1 cellular context compared by ENCODE assay signal in the genomic region with DNA sequence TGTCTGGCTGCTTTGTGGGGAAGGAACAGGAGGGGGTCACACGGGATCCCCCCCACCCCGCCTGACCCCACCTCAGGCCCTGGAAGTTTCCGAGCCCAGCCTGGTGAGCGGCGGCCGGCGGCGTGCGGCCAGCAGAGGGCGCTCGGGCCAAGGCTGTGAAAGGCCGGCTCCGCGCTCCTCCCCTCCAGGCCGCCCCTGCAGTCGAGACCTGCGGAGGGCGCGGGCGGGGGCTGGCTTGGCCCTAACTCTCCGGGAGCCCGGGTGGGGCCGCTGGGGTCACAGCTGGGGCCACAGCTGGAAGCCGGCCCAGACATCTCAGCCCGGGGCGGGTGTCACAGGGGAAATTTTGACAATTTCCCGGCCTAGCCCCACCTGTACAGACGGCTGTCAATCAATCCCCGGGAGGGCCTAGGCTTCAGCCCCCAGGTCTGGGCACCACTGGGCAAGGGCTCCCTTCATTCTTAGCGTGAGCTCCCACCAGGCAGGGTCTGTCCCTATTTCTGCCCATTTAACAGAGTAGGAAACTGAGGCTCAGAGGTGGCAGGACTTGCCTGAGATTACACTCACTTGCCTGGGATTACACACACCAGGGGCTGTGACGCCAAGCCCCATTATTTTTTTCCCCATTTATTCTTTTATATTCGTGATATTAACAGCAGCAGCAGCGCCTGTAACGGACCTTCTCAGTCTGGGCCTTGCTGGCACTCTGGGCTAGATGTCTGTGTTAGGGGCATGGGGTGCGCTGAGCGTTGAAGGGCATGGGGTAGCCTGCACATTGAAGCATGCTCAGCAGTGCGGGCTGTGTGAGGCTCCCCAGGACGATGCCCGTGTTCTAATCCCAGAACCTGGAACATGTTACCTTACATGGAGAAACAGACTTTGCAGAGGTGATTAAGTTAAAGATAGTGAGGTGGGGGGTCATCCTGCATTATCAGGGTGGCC.
TF ChIP-seq lines count a peak whose summit lies in the region.

No MANE protein-coding gene starts in this region.

TF ChIP-seq in HepG2, 621 proteins besides CTCF, POLR2A, EP300 and RAD21 (continues in another document):
- TF ChIP-seq SMC3 (IDR thresholded peaks at IDR 0.05; ENCODE audit: low read length), result peak; percentile 59; the same call in 1 of the 2 replicates
- 0 out of 2 replicates have a peak, but pooled peaks have one; percentile 42 for TF ChIP-seq SP5 (CRISPR knock-in tag; IDR thresholded peaks at IDR 0.05; ENCODE audit: borderline replicate concordance, low read depth)
- 0 out of 2 replicates have a peak, but pooled peaks have one; percentile 34 for TF ChIP-seq MAZ (IDR thresholded peaks at IDR 0.05; ENCODE audit: borderline replicate concordance, low read depth, low read length)
- TF ChIP-seq MAZ (CRISPR knock-in tag; IDR thresholded peaks at IDR 0.05; ENCODE audit: low read depth), result peak; percentile 33; the same call in 1 of the 2 replicates
- TF ChIP-seq, protein P1, sequence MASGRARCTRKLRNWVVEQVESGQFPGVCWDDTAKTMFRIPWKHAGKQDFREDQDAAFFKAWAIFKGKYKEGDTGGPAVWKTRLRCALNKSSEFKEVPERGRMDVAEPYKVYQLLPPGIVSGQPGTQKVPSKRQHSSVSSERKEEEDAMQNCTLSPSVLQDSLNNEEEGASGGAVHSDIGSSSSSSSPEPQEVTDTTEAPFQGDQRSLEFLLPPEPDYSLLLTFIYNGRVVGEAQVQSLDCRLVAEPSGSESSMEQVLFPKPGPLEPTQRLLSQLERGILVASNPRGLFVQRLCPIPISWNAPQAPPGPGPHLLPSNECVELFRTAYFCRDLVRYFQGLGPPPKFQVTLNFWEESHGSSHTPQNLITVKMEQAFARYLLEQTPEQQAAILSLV (CRISPR knock-in tag; IDR thresholded peaks at IDR 0.05; ENCODE audit: borderline replicate concordance), result peak; percentile 82
- TF ChIP-seq ZNF563 (CRISPR knock-in tag; IDR thresholded peaks at IDR 0.05), result 0 out of 2 replicates have a peak, but pooled peaks have one; percentile 46
- TF ChIP-seq ZNF839 (CRISPR knock-in tag; IDR thresholded peaks at IDR 0.05; ENCODE audit: borderline replicate concordance), result no peak
- TF ChIP-seq, protein P2, sequence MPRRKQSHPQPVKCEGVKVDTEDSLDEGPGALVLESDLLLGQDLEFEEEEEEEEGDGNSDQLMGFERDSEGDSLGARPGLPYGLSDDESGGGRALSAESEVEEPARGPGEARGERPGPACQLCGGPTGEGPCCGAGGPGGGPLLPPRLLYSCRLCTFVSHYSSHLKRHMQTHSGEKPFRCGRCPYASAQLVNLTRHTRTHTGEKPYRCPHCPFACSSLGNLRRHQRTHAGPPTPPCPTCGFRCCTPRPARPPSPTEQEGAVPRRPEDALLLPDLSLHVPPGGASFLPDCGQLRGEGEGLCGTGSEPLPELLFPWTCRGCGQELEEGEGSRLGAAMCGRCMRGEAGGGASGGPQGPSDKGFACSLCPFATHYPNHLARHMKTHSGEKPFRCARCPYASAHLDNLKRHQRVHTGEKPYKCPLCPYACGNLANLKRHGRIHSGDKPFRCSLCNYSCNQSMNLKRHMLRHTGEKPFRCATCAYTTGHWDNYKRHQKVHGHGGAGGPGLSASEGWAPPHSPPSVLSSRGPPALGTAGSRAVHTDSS (CRISPR knock-in tag; conservative IDR thresholded peaks at IDR 0.05), result no peak
- TF ChIP-seq YY1 (IDR thresholded peaks at IDR 0.05; ENCODE audit: insufficient read depth, insufficient replicate concordance, low read depth, low read length), result peak; percentile 72
- TF ChIP-seq TMF1 (CRISPR knock-in tag; IDR thresholded peaks at IDR 0.05; ENCODE audit: low read depth), result no peak
- no peak for TF ChIP-seq ZNF564 (CRISPR knock-in tag; IDR thresholded peaks at IDR 0.05)
- TF ChIP-seq ZNF331 (CRISPR knock-in tag; IDR thresholded peaks at IDR 0.05), result peak; percentile 75; the same call in 1 of the 2 replicates
- TF ChIP-seq HOXA3 (CRISPR knock-in tag; IDR thresholded peaks at IDR 0.05), result no peak
- TF ChIP-seq, protein P3, sequence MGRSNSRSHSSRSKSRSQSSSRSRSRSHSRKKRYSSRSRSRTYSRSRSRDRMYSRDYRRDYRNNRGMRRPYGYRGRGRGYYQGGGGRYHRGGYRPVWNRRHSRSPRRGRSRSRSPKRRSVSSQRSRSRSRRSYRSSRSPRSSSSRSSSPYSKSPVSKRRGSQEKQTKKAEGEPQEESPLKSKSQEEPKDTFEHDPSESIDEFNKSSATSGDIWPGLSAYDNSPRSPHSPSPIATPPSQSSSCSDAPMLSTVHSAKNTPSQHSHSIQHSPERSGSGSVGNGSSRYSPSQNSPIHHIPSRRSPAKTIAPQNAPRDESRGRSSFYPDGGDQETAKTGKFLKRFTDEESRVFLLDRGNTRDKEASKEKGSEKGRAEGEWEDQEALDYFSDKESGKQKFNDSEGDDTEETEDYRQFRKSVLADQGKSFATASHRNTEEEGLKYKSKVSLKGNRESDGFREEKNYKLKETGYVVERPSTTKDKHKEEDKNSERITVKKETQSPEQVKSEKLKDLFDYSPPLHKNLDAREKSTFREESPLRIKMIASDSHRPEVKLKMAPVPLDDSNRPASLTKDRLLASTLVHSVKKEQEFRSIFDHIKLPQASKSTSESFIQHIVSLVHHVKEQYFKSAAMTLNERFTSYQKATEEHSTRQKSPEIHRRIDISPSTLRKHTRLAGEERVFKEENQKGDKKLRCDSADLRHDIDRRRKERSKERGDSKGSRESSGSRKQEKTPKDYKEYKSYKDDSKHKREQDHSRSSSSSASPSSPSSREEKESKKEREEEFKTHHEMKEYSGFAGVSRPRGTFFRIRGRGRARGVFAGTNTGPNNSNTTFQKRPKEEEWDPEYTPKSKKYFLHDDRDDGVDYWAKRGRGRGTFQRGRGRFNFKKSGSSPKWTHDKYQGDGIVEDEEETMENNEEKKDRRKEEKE (IDR thresholded peaks at IDR 0.05), result no peak
- TF ChIP-seq GPN1 (CRISPR knock-in tag; IDR thresholded peaks at IDR 0.05; ENCODE audit: borderline replicate concordance), result no peak
- TF ChIP-seq ZSCAN30 (CRISPR knock-in tag; IDR thresholded peaks at IDR 0.05), result no peak
- TF ChIP-seq, protein P4, sequence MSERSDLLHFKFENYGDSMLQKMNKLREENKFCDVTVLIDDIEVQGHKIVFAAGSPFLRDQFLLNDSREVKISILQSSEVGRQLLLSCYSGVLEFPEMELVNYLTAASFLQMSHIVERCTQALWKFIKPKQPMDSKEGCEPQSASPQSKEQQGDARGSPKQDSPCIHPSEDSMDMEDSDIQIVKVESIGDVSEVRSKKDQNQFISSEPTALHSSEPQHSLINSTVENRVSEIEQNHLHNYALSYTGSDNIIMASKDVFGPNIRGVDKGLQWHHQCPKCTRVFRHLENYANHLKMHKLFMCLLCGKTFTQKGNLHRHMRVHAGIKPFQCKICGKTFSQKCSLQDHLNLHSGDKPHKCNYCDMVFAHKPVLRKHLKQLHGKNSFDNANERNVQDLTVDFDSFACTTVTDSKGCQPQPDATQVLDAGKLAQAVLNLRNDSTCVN (CRISPR knock-in tag; IDR thresholded peaks at IDR 0.05; ENCODE audit: borderline replicate concordance), result peak; percentile 27; the same call in 1 of the 2 replicates
- TF ChIP-seq, protein P5, sequence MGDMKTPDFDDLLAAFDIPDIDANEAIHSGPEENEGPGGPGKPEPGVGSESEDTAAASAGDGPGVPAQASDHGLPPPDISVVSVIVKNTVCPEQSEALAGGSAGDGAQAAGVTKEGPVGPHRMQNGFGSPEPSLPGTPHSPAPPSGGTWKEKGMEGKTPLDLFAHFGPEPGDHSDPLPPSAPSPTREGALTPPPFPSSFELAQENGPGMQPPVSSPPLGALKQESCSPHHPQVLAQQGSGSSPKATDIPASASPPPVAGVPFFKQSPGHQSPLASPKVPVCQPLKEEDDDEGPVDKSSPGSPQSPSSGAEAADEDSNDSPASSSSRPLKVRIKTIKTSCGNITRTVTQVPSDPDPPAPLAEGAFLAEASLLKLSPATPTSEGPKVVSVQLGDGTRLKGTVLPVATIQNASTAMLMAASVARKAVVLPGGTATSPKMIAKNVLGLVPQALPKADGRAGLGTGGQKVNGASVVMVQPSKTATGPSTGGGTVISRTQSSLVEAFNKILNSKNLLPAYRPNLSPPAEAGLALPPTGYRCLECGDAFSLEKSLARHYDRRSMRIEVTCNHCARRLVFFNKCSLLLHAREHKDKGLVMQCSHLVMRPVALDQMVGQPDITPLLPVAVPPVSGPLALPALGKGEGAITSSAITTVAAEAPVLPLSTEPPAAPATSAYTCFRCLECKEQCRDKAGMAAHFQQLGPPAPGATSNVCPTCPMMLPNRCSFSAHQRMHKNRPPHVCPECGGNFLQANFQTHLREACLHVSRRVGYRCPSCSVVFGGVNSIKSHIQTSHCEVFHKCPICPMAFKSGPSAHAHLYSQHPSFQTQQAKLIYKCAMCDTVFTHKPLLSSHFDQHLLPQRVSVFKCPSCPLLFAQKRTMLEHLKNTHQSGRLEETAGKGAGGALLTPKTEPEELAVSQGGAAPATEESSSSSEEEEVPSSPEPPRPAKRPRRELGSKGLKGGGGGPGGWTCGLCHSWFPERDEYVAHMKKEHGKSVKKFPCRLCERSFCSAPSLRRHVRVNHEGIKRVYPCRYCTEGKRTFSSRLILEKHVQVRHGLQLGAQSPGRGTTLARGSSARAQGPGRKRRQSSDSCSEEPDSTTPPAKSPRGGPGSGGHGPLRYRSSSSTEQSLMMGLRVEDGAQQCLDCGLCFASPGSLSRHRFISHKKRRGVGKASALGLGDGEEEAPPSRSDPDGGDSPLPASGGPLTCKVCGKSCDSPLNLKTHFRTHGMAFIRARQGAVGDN (CRISPR knock-in tag; IDR thresholded peaks at IDR 0.05), result peak; percentile 69
- TF ChIP-seq ZNF34 (CRISPR knock-in tag; IDR thresholded peaks at IDR 0.05; ENCODE audit: borderline replicate concordance), result 0 out of 2 replicates have a peak, but pooled peaks have one; percentile 65
- peak; percentile 38; the same call in 1 of the 2 replicates for TF ChIP-seq MIXL1 (CRISPR knock-in tag; IDR thresholded peaks at IDR 0.05)
- TF ChIP-seq ARNT (IDR thresholded peaks at IDR 0.05), result no peak
- no peak; the same call in 1 of the 2 replicates for TF ChIP-seq ATF7-NPFF (CRISPR knock-in tag; IDR thresholded peaks at IDR 0.05; ENCODE audit: low read depth)
- TF ChIP-seq ZNF83 (CRISPR knock-in tag; IDR thresholded peaks at IDR 0.05; ENCODE audit: borderline replicate concordance), result peak; percentile 57; the same call in 1 of the 2 replicates
- TF ChIP-seq, protein P6, sequence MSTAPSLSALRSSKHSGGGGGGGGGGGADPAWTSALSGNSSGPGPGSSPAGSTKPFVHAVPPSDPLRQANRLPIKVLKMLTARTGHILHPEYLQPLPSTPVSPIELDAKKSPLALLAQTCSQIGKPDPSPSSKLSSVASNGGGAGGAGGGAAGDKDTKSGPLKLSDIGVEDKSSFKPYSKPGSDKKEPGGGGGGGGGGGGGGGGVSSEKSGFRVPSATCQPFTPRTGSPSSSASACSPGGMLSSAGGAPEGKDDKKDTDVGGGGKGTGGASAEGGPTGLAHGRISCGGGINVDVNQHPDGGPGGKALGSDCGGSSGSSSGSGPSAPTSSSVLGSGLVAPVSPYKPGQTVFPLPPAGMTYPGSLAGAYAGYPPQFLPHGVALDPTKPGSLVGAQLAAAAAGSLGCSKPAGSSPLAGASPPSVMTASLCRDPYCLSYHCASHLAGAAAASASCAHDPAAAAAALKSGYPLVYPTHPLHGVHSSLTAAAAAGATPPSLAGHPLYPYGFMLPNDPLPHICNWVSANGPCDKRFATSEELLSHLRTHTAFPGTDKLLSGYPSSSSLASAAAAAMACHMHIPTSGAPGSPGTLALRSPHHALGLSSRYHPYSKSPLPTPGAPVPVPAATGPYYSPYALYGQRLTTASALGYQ (CRISPR knock-in tag; IDR thresholded peaks at IDR 0.05), result peak; percentile 70; the same call in 1 of the 2 replicates
- TF ChIP-seq, protein P7, sequence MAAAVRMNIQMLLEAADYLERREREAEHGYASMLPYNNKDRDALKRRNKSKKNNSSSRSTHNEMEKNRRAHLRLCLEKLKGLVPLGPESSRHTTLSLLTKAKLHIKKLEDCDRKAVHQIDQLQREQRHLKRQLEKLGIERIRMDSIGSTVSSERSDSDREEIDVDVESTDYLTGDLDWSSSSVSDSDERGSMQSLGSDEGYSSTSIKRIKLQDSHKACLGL (CRISPR knock-in tag; IDR thresholded peaks at IDR 0.05), result 0 out of 2 replicates have a peak, but pooled peaks have one; percentile 59
- no peak for TF ChIP-seq ZBTB42 (CRISPR knock-in tag; IDR thresholded peaks at IDR 0.05)
- no peak for TF ChIP-seq AKAP8 (CRISPR knock-in tag; IDR thresholded peaks at IDR 0.05)
- TF ChIP-seq ZFX (CRISPR knock-in tag; IDR thresholded peaks at IDR 0.05; ENCODE audit: low read depth), result peak; percentile 62
- no peak; the same call in 1 of the 2 replicates for TF ChIP-seq ZNF614 (CRISPR knock-in tag; IDR thresholded peaks at IDR 0.05; ENCODE audit: borderline replicate concordance)
- TF ChIP-seq, protein P8, sequence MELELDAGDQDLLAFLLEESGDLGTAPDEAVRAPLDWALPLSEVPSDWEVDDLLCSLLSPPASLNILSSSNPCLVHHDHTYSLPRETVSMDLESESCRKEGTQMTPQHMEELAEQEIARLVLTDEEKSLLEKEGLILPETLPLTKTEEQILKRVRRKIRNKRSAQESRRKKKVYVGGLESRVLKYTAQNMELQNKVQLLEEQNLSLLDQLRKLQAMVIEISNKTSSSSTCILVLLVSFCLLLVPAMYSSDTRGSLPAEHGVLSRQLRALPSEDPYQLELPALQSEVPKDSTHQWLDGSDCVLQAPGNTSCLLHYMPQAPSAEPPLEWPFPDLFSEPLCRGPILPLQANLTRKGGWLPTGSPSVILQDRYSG (CRISPR knock-in tag; IDR thresholded peaks at IDR 0.05), result no peak
- TF ChIP-seq, protein P9, sequence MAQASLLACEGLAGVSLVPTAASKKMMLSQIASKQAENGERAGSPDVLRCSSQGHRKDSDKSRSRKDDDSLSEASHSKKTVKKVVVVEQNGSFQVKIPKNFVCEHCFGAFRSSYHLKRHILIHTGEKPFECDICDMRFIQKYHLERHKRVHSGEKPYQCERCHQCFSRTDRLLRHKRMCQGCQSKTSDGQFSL (CRISPR knock-in tag; IDR thresholded peaks at IDR 0.05), result peak; percentile 63; the same call in 1 of the 2 replicates
- TF ChIP-seq MAFK (conservative IDR thresholded peaks at IDR 0.05 in 1 of 2, IDR thresholded peaks at IDR 0.05 in 1 of 2; ENCODE audit: low read length in 2 of 2), result no peak
- TF ChIP-seq ZNF678 (CRISPR knock-in tag; IDR thresholded peaks at IDR 0.05), result 0 out of 2 replicates have a peak, but pooled peaks have one; percentile 59
- 0 out of 2 replicates have a peak, but pooled peaks have one; percentile 10 for TF ChIP-seq KDM1A (CRISPR knock-in tag; IDR thresholded peaks at IDR 0.05)
- TF ChIP-seq, protein P10, sequence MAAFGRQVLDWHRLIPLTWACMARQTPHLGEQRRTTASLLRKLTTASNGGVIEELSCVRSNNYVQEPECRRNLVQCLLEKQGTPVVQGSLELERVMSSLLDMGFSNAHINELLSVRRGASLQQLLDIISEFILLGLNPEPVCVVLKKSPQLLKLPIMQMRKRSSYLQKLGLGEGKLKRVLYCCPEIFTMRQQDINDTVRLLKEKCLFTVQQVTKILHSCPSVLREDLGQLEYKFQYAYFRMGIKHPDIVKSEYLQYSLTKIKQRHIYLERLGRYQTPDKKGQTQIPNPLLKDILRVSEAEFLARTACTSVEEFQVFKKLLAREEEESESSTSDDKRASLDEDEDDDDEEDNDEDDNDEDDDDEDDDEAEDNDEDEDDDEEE (CRISPR knock-in tag; IDR thresholded peaks at IDR 0.05), result 0 out of 2 replicates have a peak, but pooled peaks have one; percentile 54
- no peak for TF ChIP-seq MTA3 (CRISPR knock-in tag; IDR thresholded peaks at IDR 0.05)
- no peak for TF ChIP-seq CBX2 (IDR thresholded peaks at IDR 0.05; ENCODE audit: low read depth, low read length)
- TF ChIP-seq CBX2 (CRISPR knock-in tag; IDR thresholded peaks at IDR 0.05; ENCODE audit: low read depth), result no peak
- TF ChIP-seq SPEN (CRISPR knock-in tag; IDR thresholded peaks at IDR 0.05; ENCODE audit: low read depth), result peak; percentile 84
- TF ChIP-seq MEIS1 (CRISPR knock-in tag; IDR thresholded peaks at IDR 0.05; ENCODE audit: borderline replicate concordance), result no peak
- TF ChIP-seq ZFP36 (IDR thresholded peaks at IDR 0.05; ENCODE audit: borderline replicate concordance, low read depth, low read length, partially characterized antibody), result peak; percentile 22
